ENCODE assay signal across 2 cellular contexts in genomic region chr7:99867477-99867876, GRCh38. TPM values are rescaled to one million over a fixed set of nuclear protein-coding genes. Genes with fewer than 3 reads are reported as not detected.
"Had no signal": no experiment of that assay in that cellular context is flagged by ENCODE, and none has a peak within 500 bp of the region (broad histone marks: within the 10 kb centered on the region; RNA-seq: fewer than 3 reads in every experiment).

No MANE protein-coding gene starts in this region.

RNA-seq across cellular contexts. Expression of gene OR2AE1, which starts 9.4 kb away (rescaled TPM):
- total RNA-seq: G401 had no signal

RNA-seq across cellular contexts. Expression of gene CYP3A43, which starts 39.7 kb away (rescaled TPM):
- total RNA-seq: G401, GM12878 had no signal
